Comparison of ENCODE assay signal across 19 cellular contexts in genomic region chr10:13106387-13106786, GRCh38. TPM values are rescaled to one million over a fixed set of nuclear protein-coding genes. Genes with fewer than 3 reads are reported as not detected.
DNase-seq lines count a peak whose midpoint lies in the region; ATAC-seq lines count a peak whose summit lies in the region.
"Had no signal": no experiment of that assay in that cellular context is flagged by ENCODE, and none has a peak within 500 bp of the region (broad histone marks: within the 10 kb centered on the region; RNA-seq: fewer than 3 reads in every experiment).

No MANE protein-coding gene starts in this region.

- DNase-seq in activated T-cell treated with anti-CD3 and anti-CD28 coated beads, Interleukin-2, amount 50 U/mL, for 72 hours = no peak
- DNase-seq in activated T-cell treated with anti-CD3 and anti-CD28 coated beads, Interleukin-2, amount 50 U/mL, for 1 hour = no peak
- no peak for DNase-seq in T-cell
- no peak for DNase-seq in effector memory CD8-positive, alpha-beta T cell
- DNase-seq in stimulated activated effector memory CD8-positive, alpha-beta T cell treated with anti-CD3 and anti-CD28 coated beads, Interleukin-12 subunit alpha, Interleukin-12 subunit beta, amount 100 ng/mL, for 72 hours (ENCODE audit: low spot score in 2 of 2) = no peak
- no peak for DNase-seq in NCI-H345 (lab: John Stamatoyannopoulos, UW)
- DNase-seq: activated CD4-positive, alpha-beta T cell treated with anti-CD3 and anti-CD28 coated beads, Interleukin-2, amount 50 U/mL, for 4 hours; activated T-cell treated with anti-CD3 and anti-CD28 coated beads, Interleukin-2, amount 50 U/mL, for 4 hours; dorsolateral prefrontal cortex; head of caudate nucleus; NCI-H1694; NCI-H2171; NCI-H526 treated with DMSO at 0.1 percent for 48 hours; occipital lobe; SIG-M5; stimulated activated CD4-positive, alpha-beta T cell treated with anti-CD3 and anti-CD28 coated beads, Interleukin-2, amount 100 ng/mL, for 24 hours had no signal

- H3K4me1 Mint-ChIP-seq in activated T-cell treated with anti-CD3 and anti-CD28 coated beads, Interleukin-2, amount 50 U/mL, for 72 hours (ENCODE audit: low read depth) = peaks cover 67% of the 10 kb centered on the region
- peaks cover 69 to 86% (median 84%) of the 10 kb centered on the region in 3 donors for H3K4me1 Mint-ChIP-seq in T-cell
- peaks cover 50 to 82% of the 10 kb centered on the region in 2 donors for H3K4me1 Mint-ChIP-seq in effector memory CD8-positive, alpha-beta T cell (ENCODE audit: low read depth in 2 of 2)
- H3K4me1 Mint-ChIP-seq in stimulated activated effector memory CD8-positive, alpha-beta T cell treated with anti-CD3 and anti-CD28 coated beads, Interleukin-12 subunit alpha, Interleukin-12 subunit beta, amount 100 ng/mL, for 72 hours = peaks cover 66% of the 10 kb centered on the region

- ATAC-seq in activated T-cell treated with anti-CD3 and anti-CD28 coated beads, Interleukin-2, amount 50 U/mL, for 72 hours (replicated peaks in 1 of 2) = peak in 1 of 2 donors; percentile 56
- ATAC-seq in T-cell (replicated peaks in 1 of 4) (no peak), HG03135 (IDR thresholded peaks at IDR 0.05; ENCODE audit: unreplicated experiment) (no peak)
- ATAC-seq in effector memory CD8-positive, alpha-beta T cell (replicated peaks) = no peak
- no peak for ATAC-seq in stimulated activated effector memory CD8-positive, alpha-beta T cell treated with anti-CD3 and anti-CD28 coated beads, Interleukin-12 subunit alpha, Interleukin-12 subunit beta, amount 100 ng/mL, for 72 hours
- ATAC-seq: activated T-cell treated with anti-CD3 and anti-CD28 coated beads, Interleukin-2, amount 50 U/mL, for 4 hours; GM12878; Panc1 had no signal

- H3K4me3 Mint-ChIP-seq in activated T-cell treated with anti-CD3 and anti-CD28 coated beads, Interleukin-2, amount 50 U/mL, for 72 hours = peak overlapping the region in 1 of 2 donors; percentile 42
- H3K4me3 Mint-ChIP-seq in T-cell = peak overlapping the region in 2 of 3 donors; percentile 9 to 50
- peak overlapping the region; percentile 54 to 62 for H3K4me3 Mint-ChIP-seq in effector memory CD8-positive, alpha-beta T cell
- no peak overlapping the region for H3K4me3 Mint-ChIP-seq in stimulated activated effector memory CD8-positive, alpha-beta T cell treated with anti-CD3 and anti-CD28 coated beads, Interleukin-12 subunit alpha, Interleukin-12 subunit beta, amount 100 ng/mL, for 72 hours
- H3K4me3 Mint-ChIP-seq: activated T-cell treated with anti-CD3 and anti-CD28 coated beads, Interleukin-2, amount 50 U/mL, for 4 hours had no signal

- peak overlapping the region; percentile 80 for H3K27ac Mint-ChIP-seq in activated T-cell treated with anti-CD3 and anti-CD28 coated beads, Interleukin-2, amount 50 U/mL, for 72 hours
- peak overlapping the region; percentile 96 to 99 for H3K27ac Mint-ChIP-seq in T-cell
- H3K27ac Mint-ChIP-seq in effector memory CD8-positive, alpha-beta T cell = peak overlapping the region; percentile 87 to 92
- peak overlapping the region; percentile 82 for H3K27ac Mint-ChIP-seq in stimulated activated effector memory CD8-positive, alpha-beta T cell treated with anti-CD3 and anti-CD28 coated beads, Interleukin-12 subunit alpha, Interleukin-12 subunit beta, amount 100 ng/mL, for 72 hours

- CTCF ChIA-PET in T-cell (lab: Charles Lee) = no interaction called here

- no peaks in the 10 kb centered on the region for H3K27me3 Mint-ChIP-seq in activated T-cell treated with anti-CD3 and anti-CD28 coated beads, Interleukin-2, amount 50 U/mL, for 72 hours (ENCODE audit: low read depth)
- no peaks in the 10 kb centered on the region for H3K27me3 Mint-ChIP-seq in T-cell
- H3K27me3 Mint-ChIP-seq in effector memory CD8-positive, alpha-beta T cell = no peaks in the 10 kb centered on the region

- H3K36me3 Mint-ChIP-seq in activated T-cell treated with anti-CD3 and anti-CD28 coated beads, Interleukin-2, amount 50 U/mL, for 72 hours (ENCODE audit: insufficient read depth in 2 of 2) = peaks cover 10 to 13% of the 10 kb centered on the region in 2 donors
- peaks cover 41% of the 10 kb centered on the region for H3K36me3 Mint-ChIP-seq in T-cell
- peaks cover 55% of the 10 kb centered on the region for H3K36me3 Mint-ChIP-seq in effector memory CD8-positive, alpha-beta T cell (ENCODE audit: insufficient read depth)
- peaks cover 77% of the 10 kb centered on the region for H3K36me3 Mint-ChIP-seq in stimulated activated effector memory CD8-positive, alpha-beta T cell treated with anti-CD3 and anti-CD28 coated beads, Interleukin-12 subunit alpha, Interleukin-12 subunit beta, amount 100 ng/mL, for 72 hours

- H3K9me3 Mint-ChIP-seq in activated T-cell treated with anti-CD3 and anti-CD28 coated beads, Interleukin-2, amount 50 U/mL, for 72 hours = no peaks in the 10 kb centered on the region
- no peaks in the 10 kb centered on the region for H3K9me3 Mint-ChIP-seq in T-cell
- no peaks in the 10 kb centered on the region for H3K9me3 Mint-ChIP-seq in effector memory CD8-positive, alpha-beta T cell
- H3K9me3 Mint-ChIP-seq in stimulated activated effector memory CD8-positive, alpha-beta T cell treated with anti-CD3 and anti-CD28 coated beads, Interleukin-12 subunit alpha, Interleukin-12 subunit beta, amount 100 ng/mL, for 72 hours = no peaks in the 10 kb centered on the region
- H3K9me3 Mint-ChIP-seq: activated T-cell treated with anti-CD3 and anti-CD28 coated beads, Interleukin-2, amount 50 U/mL, for 4 hours had no signal

- POLR2A ChIA-PET in T-cell (lab: Charles Lee) = no interaction called here

RNA-seq across cellular contexts. Expression of gene OPTN, which starts 6.4 kb away (rescaled TPM):
- 100 to 1,000 TPM in 1 of 2 donors, 10 to 100 TPM in 1; 69.8 to 121 TPM for total RNA-seq in activated T-cell treated with anti-CD3 and anti-CD28 coated beads, Interleukin-2, amount 50 U/mL, for 72 hours
- 100 to 1,000 TPM in 2 of 5 donors, 10 to 100 TPM in 3; 87.7 to 115 (median 94.9) TPM for total RNA-seq in T-cell

RNA-seq across cellular contexts. Expression of gene MCM10, which starts 55.0 kb away (rescaled TPM):
- total RNA-seq in activated T-cell treated with anti-CD3 and anti-CD28 coated beads, Interleukin-2, amount 50 U/mL, for 72 hours = 10 to 100 TPM; 30.6 to 53.2 TPM
- 1 to 10 TPM in 2 of 5 donors, under 1 TPM in 3; 0.65 to 1.4 (median 0.82) TPM for total RNA-seq in T-cell

Comparison
In these comparisons a context has a peak if more than half of its experiments do, and no peak if none do; other contexts are left out.
1. RNA of gene MCM10, which starts 55.0 kb away (total RNA-seq): 30.6 to 53.2 TPM in activated T-cell treated with anti-CD3 and anti-CD28 coated beads, Interleukin-2, amount 50 U/mL, for 72 hours; 0.65 to 1.4 TPM in T-cell; every median in the first group is over 10 times any median in the second.
2. Peak in every context shown above with its lines, with median percentiles within 50 percentile points of each other: H3K27ac Mint-ChIP-seq.